ENCODE assay signal across 17 cellular contexts in genomic region chr1:13752852-13753251, GRCh38. TPM values are rescaled to one million over a fixed set of nuclear protein-coding genes. Genes with fewer than 3 reads are reported as not detected.
A peak's percentile ranks its signal among the peaks of the same experiment; 100 is the strongest.
DNase-seq lines count a peak whose midpoint lies in the region; ATAC-seq lines count a peak whose summit lies in the region.
"Had no signal": no experiment of that assay in that cellular context is flagged by ENCODE, and none has a peak within 500 bp of the region (broad histone marks: within the 10 kb centered on the region; RNA-seq: fewer than 3 reads in every experiment).

No MANE protein-coding gene starts in this region.

- H3K27me3 Mint-ChIP-seq in activated T-helper 17 cell treated with anti-CD3 and anti-CD28 coated beads, Interleukin-2, amount 50 U/mL, for 72 hours, result no peaks in the 10 kb centered on the region
- H3K27me3 Mint-ChIP-seq in naive B cell, result no peaks in the 10 kb centered on the region

- H3K27ac ChIP-seq in aorta (ENCODE audit: low read depth in 1 of 2, low read length in 2 of 2), result no peak overlapping the region
- H3K27ac ChIP-seq: HL-60, upper lobe of right lung had no signal

- no peaks in the 10 kb centered on the region for H3K9me3 Mint-ChIP-seq in activated naive CD4-positive, alpha-beta T cell treated with anti-CD3 and anti-CD28 coated beads, Interleukin-2, amount 50 U/mL, for 72 hours
- no peaks in the 10 kb centered on the region for H3K9me3 Mint-ChIP-seq in activated T-helper 17 cell treated with anti-CD3 and anti-CD28 coated beads, Interleukin-2, amount 50 U/mL, for 72 hours
- no peaks in the 10 kb centered on the region for H3K9me3 Mint-ChIP-seq in naive B cell

- peak overlapping the region; percentile 34 to 85 for H3K27ac Mint-ChIP-seq in activated naive CD4-positive, alpha-beta T cell treated with anti-CD3 and anti-CD28 coated beads, Interleukin-2, amount 50 U/mL, for 72 hours
- peak overlapping the region; percentile 81 for H3K27ac Mint-ChIP-seq in activated T-helper 17 cell treated with anti-CD3 and anti-CD28 coated beads, Interleukin-2, amount 50 U/mL, for 72 hours
- peak overlapping the region in 5 of 6 donors; percentile 5 to 71 (median 60) for H3K27ac Mint-ChIP-seq in naive B cell

- H3K4me1 Mint-ChIP-seq in activated T-helper 17 cell treated with anti-CD3 and anti-CD28 coated beads, Interleukin-2, amount 50 U/mL, for 72 hours, result peaks cover 53% of the 10 kb centered on the region
- H3K4me1 Mint-ChIP-seq in naive B cell, result peaks cover 65 to 83% (median 76%) of the 10 kb centered on the region in 3 donors

- intact Hi-C loops in aorta (cut with DNase I), result loop anchor here in 1 of 2 donors (5.0 kb wide), 1 partner anchor 51 kb away; the partner anchor contains the start of gene PRDM2

- H3K4me3 Mint-ChIP-seq in activated T-helper 17 cell treated with anti-CD3 and anti-CD28 coated beads, Interleukin-2, amount 50 U/mL, for 72 hours, result peak overlapping the region; percentile 92
- H3K4me3 Mint-ChIP-seq in naive B cell, result peak overlapping the region in 4 of 8 donors; percentile 3 to 70 (median 34)

- H3K4me3 ChIP-seq in aorta (ENCODE audit: low read length in 2 of 2), result no peak overlapping the region
- H3K4me3 ChIP-seq: skin epidermis, upper lobe of right lung had no signal

- H3K9me3 ChIP-seq in aorta (ENCODE audit: control insufficient read depth, low read length), result no peaks in the 10 kb centered on the region
- H3K9me3 ChIP-seq: upper lobe of right lung had no signal

- no peak for ATAC-seq in activated naive CD4-positive, alpha-beta T cell treated with anti-CD3 and anti-CD28 coated beads, Interleukin-2, amount 50 U/mL, for 72 hours
- no peak for ATAC-seq in activated T-helper 17 cell treated with anti-CD3 and anti-CD28 coated beads, Interleukin-2, amount 50 U/mL, for 72 hours (replicated peaks)
- ATAC-seq in naive B cell (ENCODE audit: low read depth in 2 of 2) (no peak), HG03460 (IDR thresholded peaks at IDR 0.05; ENCODE audit: unreplicated experiment) (no peak), aorta (ENCODE audit: low FRiP score) (no peak)
- ATAC-seq: upper lobe of right lung had no signal

- no peak for DNase-seq in activated naive CD4-positive, alpha-beta T cell treated with anti-CD3 and anti-CD28 coated beads, Interleukin-2, amount 50 U/mL, for 72 hours (ENCODE audit: low spot score in 2 of 2)
- no peak for DNase-seq in activated naive CD4-positive, alpha-beta T cell treated with anti-CD3 and anti-CD28 coated beads, Interleukin-2, amount 50 U/mL, for 16 hours
- no peak for DNase-seq in naive B cell
- DNase-seq in aorta, result no peak
- no peak for DNase-seq in G401 (ENCODE audit: low spot score)
- DNase-seq in NCI-H1694 (lab: John Stamatoyannopoulos, UW), result no peak
- DNase-seq: activated CD4-positive, alpha-beta T cell treated with anti-CD3 and anti-CD28 coated beads, Interleukin-2, amount 50 U/mL, for 1 hour; mesendoderm; NCI-H1417 treated with DMSO at 0.1 percent for 48 hours; NCI-H446; SIG-M5; T-helper 9 cell; upper lobe of right lung had no signal

- peaks cover 9 to 10% of the 10 kb centered on the region in 2 donors for H3K4me1 ChIP-seq in aorta (ENCODE audit: control insufficient read depth in 1 of 2, insufficient read depth in 2 of 2, low read length in 2 of 2)

- in situ Hi-C loops in G401 (cut with HindIII; ENCODE audit: low sequenced_read_pairs), result no loop called here

- WGBS in aorta, 2 donors, result 90 to 94% methylated on average over 6 of the region's 6 CpGs

- H3K36me3 Mint-ChIP-seq in activated naive CD4-positive, alpha-beta T cell treated with anti-CD3 and anti-CD28 coated beads, Interleukin-2, amount 50 U/mL, for 72 hours, result peaks cover 20 to 38% of the 10 kb centered on the region in 2 donors
- peaks cover 72% of the 10 kb centered on the region for H3K36me3 Mint-ChIP-seq in activated T-helper 17 cell treated with anti-CD3 and anti-CD28 coated beads, Interleukin-2, amount 50 U/mL, for 72 hours (ENCODE audit: low read depth)
- H3K36me3 Mint-ChIP-seq in naive B cell, result peaks cover 7 to 13% of the 10 kb centered on the region in 2 donors

- H3K36me3 ChIP-seq in aorta (ENCODE audit: control insufficient read depth in 1 of 2, insufficient read depth in 2 of 2, low read length in 1 of 2), result no peaks in the 10 kb centered on the region
- H3K36me3 ChIP-seq: upper lobe of right lung had no signal

- no peaks in the 10 kb centered on the region for H3K27me3 ChIP-seq in aorta (ENCODE audit: control insufficient read depth in 1 of 2, insufficient read depth in 2 of 2, low read length in 1 of 2)
- H3K27me3 ChIP-seq: upper lobe of right lung had no signal

RNA-seq across cellular contexts. Expression of gene PRDM2, which starts 52.9 kb away (rescaled TPM):
- 10 to 100 TPM; 44.0 to 64.3 TPM for total RNA-seq in activated naive CD4-positive, alpha-beta T cell treated with anti-CD3 and anti-CD28 coated beads, Interleukin-2, amount 50 U/mL, for 72 hours
- total RNA-seq in activated T-helper 17 cell treated with anti-CD3 and anti-CD28 coated beads, Interleukin-2, amount 50 U/mL, for 72 hours, result 10 to 100 TPM; 57.1 to 66.1 TPM
- 10 to 100 TPM; 18.4 to 49.1 (median 35.3) TPM for polyA plus RNA-seq in naive B cell (ENCODE audit: low read depth in 6 of 6)
- 10 to 100 TPM; 55.6 to 58.7 TPM for total RNA-seq in aorta
- 10 to 100 TPM; 11.1 to 20.8 TPM for polyA plus RNA-seq in aorta
- 1.1 and 7.9 TPM in 2 replicates for total RNA-seq in G401 (2014; rRNA removed; shearing (Covaris generic))
